In the genomic region with DNA sequence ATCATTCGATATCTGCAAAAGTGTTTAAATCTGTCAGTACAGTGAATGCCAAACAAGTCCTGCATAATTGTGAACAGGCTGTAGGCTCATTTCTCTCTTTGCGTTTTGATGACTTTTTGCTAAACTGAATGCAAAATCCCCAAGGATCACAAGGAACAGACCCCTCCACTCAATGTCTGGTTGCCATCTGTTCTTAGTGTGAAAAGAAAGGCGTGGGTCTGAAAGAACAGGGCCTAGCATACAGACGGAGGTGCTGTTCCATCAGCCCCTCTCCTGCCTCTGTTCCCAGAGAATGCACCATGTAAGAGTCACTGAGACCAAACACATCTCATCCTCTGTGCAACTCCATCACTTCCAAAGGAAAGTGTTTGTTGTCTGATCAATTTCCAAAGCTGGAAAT, we compare ENCODE assay signal across 16 cellular contexts. TPM values are rescaled to one million over a fixed set of nuclear protein-coding genes. Genes with fewer than 3 reads are reported as not detected.
DNase-seq lines count a peak whose midpoint lies in the region; ATAC-seq and TF ChIP-seq lines count a peak whose summit lies in the region.
"Had no signal": no experiment of that assay in that cellular context is flagged by ENCODE, and none has a peak within 500 bp of the region (broad histone marks: within the 10 kb centered on the region; RNA-seq: fewer than 3 reads in every experiment).

No MANE protein-coding gene starts in this region.

- in situ Hi-C loops in GM23248 (cut with MboI): no loop called here

- no peak overlapping the region for H3K4me3 ChIP-seq in dorsolateral prefrontal cortex
- no peak overlapping the region for H3K4me3 ChIP-seq in GM23248
- H3K4me3 ChIP-seq: body of pancreas, coronary artery had no signal

- peaks cover 6% of the 10 kb centered on the region for H3K36me3 Mint-ChIP-seq in activated CD4-positive, alpha-beta T cell treated with anti-CD3 and anti-CD28 coated beads, Interleukin-2, amount 10 ng/mL, durations not matched to agents 24 days and 14 days (ENCODE audit: low read depth)
- H3K36me3 Mint-ChIP-seq in stimulated activated effector memory CD8-positive, alpha-beta T cell treated with anti-CD3 and anti-CD28 coated beads, Interleukin-12 subunit alpha, Interleukin-12 subunit beta, amount 100 ng/mL, for 72 hours: peaks cover 13% of the 10 kb centered on the region
- peaks cover 0 to 9% of the 10 kb centered on the region in 2 donors for H3K36me3 Mint-ChIP-seq in activated naive CD4-positive, alpha-beta T cell treated with anti-CD3 and anti-CD28 coated beads, Interleukin-2, amount 50 U/mL, for 72 hours

- no peak overlapping the region for H3K4me2 ChIP-seq in GM23248 (ENCODE audit: unreplicated experiment)

- no peaks in the 10 kb centered on the region for H3K9me3 Mint-ChIP-seq in activated CD4-positive, alpha-beta T cell treated with anti-CD3 and anti-CD28 coated beads, Interleukin-2, amount 10 ng/mL, durations not matched to agents 24 days and 14 days
- H3K9me3 Mint-ChIP-seq in stimulated activated effector memory CD8-positive, alpha-beta T cell treated with anti-CD3 and anti-CD28 coated beads, Interleukin-12 subunit alpha, Interleukin-12 subunit beta, amount 100 ng/mL, for 72 hours: no peaks in the 10 kb centered on the region
- no peaks in the 10 kb centered on the region for H3K9me3 Mint-ChIP-seq in activated naive CD4-positive, alpha-beta T cell treated with anti-CD3 and anti-CD28 coated beads, Interleukin-2, amount 50 U/mL, for 72 hours
- H3K9me3 Mint-ChIP-seq: activated T-helper 17 cell treated with anti-CD3 and anti-CD28 coated beads, Interleukin-2, amount 50 U/mL, for 72 hours; naive B cell had no signal

- intact Hi-C loops in activated CD4-positive, alpha-beta T cell treated with anti-CD3 and anti-CD28 coated beads, Interleukin-2, amount 10 ng/mL, durations not matched to agents 24 days and 14 days (cut with micrococcal nuclease): no loop called here
- intact Hi-C loops in dorsolateral prefrontal cortex (cut with DNase I): no loop called here

- H3K27me3 ChIP-seq in dorsolateral prefrontal cortex: no peaks in the 10 kb centered on the region
- no peaks in the 10 kb centered on the region for H3K27me3 ChIP-seq in GM23248 (replicated peaks; ENCODE audit: insufficient read depth)
- H3K27me3 ChIP-seq: body of pancreas had no signal

- H3K27me3 Mint-ChIP-seq in activated CD4-positive, alpha-beta T cell treated with anti-CD3 and anti-CD28 coated beads, Interleukin-2, amount 10 ng/mL, durations not matched to agents 24 days and 14 days: no peaks in the 10 kb centered on the region
- H3K27me3 Mint-ChIP-seq: activated T-helper 17 cell treated with anti-CD3 and anti-CD28 coated beads, Interleukin-2, amount 50 U/mL, for 72 hours; B cell; naive B cell had no signal

- no peak for ATAC-seq in stimulated activated effector memory CD8-positive, alpha-beta T cell treated with anti-CD3 and anti-CD28 coated beads, Interleukin-12 subunit alpha, Interleukin-12 subunit beta, amount 100 ng/mL, for 72 hours
- no peak for ATAC-seq in activated naive CD4-positive, alpha-beta T cell treated with anti-CD3 and anti-CD28 coated beads, Interleukin-2, amount 50 U/mL, for 72 hours
- ATAC-seq: activated T-helper 17 cell treated with anti-CD3 and anti-CD28 coated beads, Interleukin-2, amount 50 U/mL, for 72 hours had no signal

- no peak overlapping the region for H3K9ac ChIP-seq in GM23248

- H3K4me1 ChIP-seq in GM23248 (ENCODE audit: insufficient read depth): peaks cover 10% of the 10 kb centered on the region

- peaks cover 23% of the 10 kb centered on the region for H3F3A ChIP-seq in GM23248 (ENCODE audit: insufficient read depth)

- H3K4me3 Mint-ChIP-seq in activated CD4-positive, alpha-beta T cell treated with anti-CD3 and anti-CD28 coated beads, Interleukin-2, amount 10 ng/mL, durations not matched to agents 24 days and 14 days: no peak overlapping the region
- no peak overlapping the region for H3K4me3 Mint-ChIP-seq in stimulated activated effector memory CD8-positive, alpha-beta T cell treated with anti-CD3 and anti-CD28 coated beads, Interleukin-12 subunit alpha, Interleukin-12 subunit beta, amount 100 ng/mL, for 72 hours
- H3K4me3 Mint-ChIP-seq: B cell, naive B cell had no signal

- H3K36me3 ChIP-seq in GM23248 (ENCODE audit: low read depth): 0 out of 2 replicates have a peak, but pooled peaks cover 3% of the 10 kb centered on the region

- no peaks in the 10 kb centered on the region for H3K9me3 ChIP-seq in GM23248 (ENCODE audit: low read depth)
- H3K9me3 ChIP-seq: body of pancreas had no signal

- no peak overlapping the region for H2AFZ ChIP-seq in GM23248

- no peaks in the 10 kb centered on the region for H4K20me1 ChIP-seq in GM23248 (ENCODE audit: insufficient read depth)

- H3K79me2 ChIP-seq in GM23248 (ENCODE audit: insufficient read depth): peaks cover 26% of the 10 kb centered on the region

- peak overlapping the region; percentile 17 for H3K27ac Mint-ChIP-seq in activated CD4-positive, alpha-beta T cell treated with anti-CD3 and anti-CD28 coated beads, Interleukin-2, amount 10 ng/mL, durations not matched to agents 24 days and 14 days
- H3K27ac Mint-ChIP-seq in stimulated activated effector memory CD8-positive, alpha-beta T cell treated with anti-CD3 and anti-CD28 coated beads, Interleukin-12 subunit alpha, Interleukin-12 subunit beta, amount 100 ng/mL, for 72 hours: peak overlapping the region; percentile 36
- no peak overlapping the region for H3K27ac Mint-ChIP-seq in activated naive CD4-positive, alpha-beta T cell treated with anti-CD3 and anti-CD28 coated beads, Interleukin-2, amount 50 U/mL, for 72 hours
- H3K27ac Mint-ChIP-seq: activated T-helper 17 cell treated with anti-CD3 and anti-CD28 coated beads, Interleukin-2, amount 50 U/mL, for 72 hours; B cell had no signal

- no peak for TF ChIP-seq CTCF in dorsolateral prefrontal cortex (IDR thresholded peaks at IDR 0.05 in 54 of 56, conservative IDR thresholded peaks at IDR 0.05 in 2 of 56; ENCODE audit: low read depth in 1 of 56, partially characterized antibody in 56 of 56)

- peaks cover 21% of the 10 kb centered on the region for H3K4me1 Mint-ChIP-seq in activated CD4-positive, alpha-beta T cell treated with anti-CD3 and anti-CD28 coated beads, Interleukin-2, amount 10 ng/mL, durations not matched to agents 24 days and 14 days
- peaks cover 34% of the 10 kb centered on the region for H3K4me1 Mint-ChIP-seq in stimulated activated effector memory CD8-positive, alpha-beta T cell treated with anti-CD3 and anti-CD28 coated beads, Interleukin-12 subunit alpha, Interleukin-12 subunit beta, amount 100 ng/mL, for 72 hours

- H3K27ac ChIP-seq in dorsolateral prefrontal cortex: peak overlapping the region in 35 of 59 donors; percentile 4 to 90 (median 58)
- H3K27ac ChIP-seq in GM23248: no peak overlapping the region

- DNase-seq in activated CD4-positive, alpha-beta T cell treated with anti-CD3 and anti-CD28 coated beads, Interleukin-2, amount 10 ng/mL, durations not matched to agents 24 days and 14 days: no peak
- DNase-seq in activated CD4-positive, alpha-beta T cell treated with anti-CD3 and anti-CD28 coated beads, Interleukin-2, amount 50 U/mL, for 1 hour: no peak
- DNase-seq in NCI-H524 treated with DMSO at 0.1 percent for 48 hours (lab: John Stamatoyannopoulos, UW) (peak; percentile 84), dorsolateral prefrontal cortex (no peak), mucosa of gallbladder (ENCODE audit: low spot score) (no peak), GM23248 (no peak)
- DNase-seq in stimulated activated effector memory CD8-positive, alpha-beta T cell treated with anti-CD3 and anti-CD28 coated beads, Interleukin-12 subunit alpha, Interleukin-12 subunit beta, amount 100 ng/mL, for 72 hours (ENCODE audit: low spot score in 2 of 2): no peak
- DNase-seq in activated naive CD4-positive, alpha-beta T cell treated with anti-CD3 and anti-CD28 coated beads, Interleukin-2, amount 50 U/mL, for 72 hours (ENCODE audit: low spot score in 2 of 2): no peak
- DNase-seq: activated CD4-positive, alpha-beta T cell treated with anti-CD3 and anti-CD28 coated beads for 1 hour; body of pancreas; Kasumi-1; naive B cell; NCI-H187 treated with DMSO at 0.1 percent for 48 hours had no signal

- no peaks in the 10 kb centered on the region for H3K9me2 ChIP-seq in GM23248 (ENCODE audit: insufficient read depth)

- WGBS in GM23248 (ENCODE audit: low coverage in 1 of 2, low lambda C conversion rate in 2 of 2, missing lambda C conversion rate in 2 of 2), 2 experiments: 58 to 63% methylated on average over 4 of the region's 4 CpGs

RNA-seq across cellular contexts. Expression of gene EIF2B3, which starts 40.4 kb away (rescaled TPM):
- 58.9 and 60.8 TPM in 2 replicates for total RNA-seq in activated CD4-positive, alpha-beta T cell treated with anti-CD3 and anti-CD28 coated beads, Interleukin-2, amount 10 ng/mL, durations not matched to agents 24 days and 14 days
- 10 to 100 TPM; 22.5 to 39.4 (median 29.6) TPM for total RNA-seq in dorsolateral prefrontal cortex
- total RNA-seq in mucosa of gallbladder: 19.3 TPM
- total RNA-seq in activated naive CD4-positive, alpha-beta T cell treated with anti-CD3 and anti-CD28 coated beads, Interleukin-2, amount 50 U/mL, for 72 hours: 10 to 100 TPM; 35.8 to 43.4 TPM
- total RNA-seq in GM23248 (2014; rRNA removed; shearing (Covaris generic)): 30.4 and 33.5 TPM in 2 replicates
- polyA plus RNA-seq in GM23248 (2016; fragmentation: Nextera tagmentation; extraction: Ambion mirVana): 41.2 and 43.7 TPM in 2 replicates

Comparison
In these comparisons a context has a peak if more than half of its experiments do, and no peak if none do; other contexts are left out.
1. H3K27ac Mint-ChIP-seq: peak in activated CD4-positive, alpha-beta T cell treated with anti-CD3 and anti-CD28 coated beads, Interleukin-2, amount 10 ng/mL, durations not matched to agents 24 days and 14 days (single experiment) and stimulated activated effector memory CD8-positive, alpha-beta T cell treated with anti-CD3 and anti-CD28 coated beads, Interleukin-12 subunit alpha, Interleukin-12 subunit beta, amount 100 ng/mL, for 72 hours (single experiment); none in activated naive CD4-positive, alpha-beta T cell treated with anti-CD3 and anti-CD28 coated beads, Interleukin-2, amount 50 U/mL, for 72 hours (0 of 2).